ENCODE assay signal across 1 cellular context in genomic region chr10:111077715-111078504, GRCh38.
TF ChIP-seq lines count a peak whose summit lies in the region.

No MANE protein-coding gene starts in this region.

TF ChIP-seq in HepG2, 621 proteins besides CTCF, POLR2A, EP300 and RAD21:
- no peak for TF ChIP-seq NFAT5 (CRISPR knock-in tag; IDR thresholded peaks at IDR 0.05)
- TF ChIP-seq ZBTB8A (CRISPR knock-in tag; IDR thresholded peaks at IDR 0.05; ENCODE audit: borderline replicate concordance, low read depth) = no peak
- TF ChIP-seq RAD51 (IDR thresholded peaks at IDR 0.05; ENCODE audit: borderline replicate concordance) = no peak
- TF ChIP-seq GPBP1L1 (CRISPR knock-in tag; IDR thresholded peaks at IDR 0.05) = no peak
- TF ChIP-seq, protein P1, sequence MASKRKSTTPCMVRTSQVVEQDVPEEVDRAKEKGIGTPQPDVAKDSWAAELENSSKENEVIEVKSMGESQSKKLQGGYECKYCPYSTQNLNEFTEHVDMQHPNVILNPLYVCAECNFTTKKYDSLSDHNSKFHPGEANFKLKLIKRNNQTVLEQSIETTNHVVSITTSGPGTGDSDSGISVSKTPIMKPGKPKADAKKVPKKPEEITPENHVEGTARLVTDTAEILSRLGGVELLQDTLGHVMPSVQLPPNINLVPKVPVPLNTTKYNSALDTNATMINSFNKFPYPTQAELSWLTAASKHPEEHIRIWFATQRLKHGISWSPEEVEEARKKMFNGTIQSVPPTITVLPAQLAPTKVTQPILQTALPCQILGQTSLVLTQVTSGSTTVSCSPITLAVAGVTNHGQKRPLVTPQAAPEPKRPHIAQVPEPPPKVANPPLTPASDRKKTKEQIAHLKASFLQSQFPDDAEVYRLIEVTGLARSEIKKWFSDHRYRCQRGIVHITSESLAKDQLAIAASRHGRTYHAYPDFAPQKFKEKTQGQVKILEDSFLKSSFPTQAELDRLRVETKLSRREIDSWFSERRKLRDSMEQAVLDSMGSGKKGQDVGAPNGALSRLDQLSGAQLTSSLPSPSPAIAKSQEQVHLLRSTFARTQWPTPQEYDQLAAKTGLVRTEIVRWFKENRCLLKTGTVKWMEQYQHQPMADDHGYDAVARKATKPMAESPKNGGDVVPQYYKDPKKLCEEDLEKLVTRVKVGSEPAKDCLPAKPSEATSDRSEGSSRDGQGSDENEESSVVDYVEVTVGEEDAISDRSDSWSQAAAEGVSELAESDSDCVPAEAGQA (IDR thresholded peaks at IDR 0.05; ENCODE audit: low read depth) = no peak
- TF ChIP-seq, protein P1 (CRISPR knock-in tag; IDR thresholded peaks at IDR 0.05; ENCODE audit: borderline replicate concordance) = no peak
- no peak for TF ChIP-seq ZNF704 (CRISPR knock-in tag; IDR thresholded peaks at IDR 0.05; ENCODE audit: borderline replicate concordance)
- no peak for TF ChIP-seq ZNF34 (CRISPR knock-in tag; IDR thresholded peaks at IDR 0.05; ENCODE audit: borderline replicate concordance)
- TF ChIP-seq ZNF839 (CRISPR knock-in tag; IDR thresholded peaks at IDR 0.05; ENCODE audit: borderline replicate concordance) = no peak
- TF ChIP-seq, protein P2, sequence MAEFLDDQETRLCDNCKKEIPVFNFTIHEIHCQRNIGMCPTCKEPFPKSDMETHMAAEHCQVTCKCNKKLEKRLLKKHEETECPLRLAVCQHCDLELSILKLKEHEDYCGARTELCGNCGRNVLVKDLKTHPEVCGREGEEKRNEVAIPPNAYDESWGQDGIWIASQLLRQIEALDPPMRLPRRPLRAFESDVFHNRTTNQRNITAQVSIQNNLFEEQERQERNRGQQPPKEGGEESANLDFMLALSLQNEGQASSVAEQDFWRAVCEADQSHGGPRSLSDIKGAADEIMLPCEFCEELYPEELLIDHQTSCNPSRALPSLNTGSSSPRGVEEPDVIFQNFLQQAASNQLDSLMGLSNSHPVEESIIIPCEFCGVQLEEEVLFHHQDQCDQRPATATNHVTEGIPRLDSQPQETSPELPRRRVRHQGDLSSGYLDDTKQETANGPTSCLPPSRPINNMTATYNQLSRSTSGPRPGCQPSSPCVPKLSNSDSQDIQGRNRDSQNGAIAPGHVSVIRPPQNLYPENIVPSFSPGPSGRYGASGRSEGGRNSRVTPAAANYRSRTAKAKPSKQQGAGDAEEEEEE (CRISPR knock-in tag; IDR thresholded peaks at IDR 0.05; ENCODE audit: borderline replicate concordance) = no peak
- no peak for TF ChIP-seq FOXC1 (CRISPR knock-in tag; IDR thresholded peaks at IDR 0.05; ENCODE audit: borderline replicate concordance)
- no peak for TF ChIP-seq TARDBP (CRISPR knock-in tag; IDR thresholded peaks at IDR 0.05)
- no peak for TF ChIP-seq HDAC1 (CRISPR knock-in tag; IDR thresholded peaks at IDR 0.05)
- no peak for TF ChIP-seq TBP (CRISPR knock-in tag; IDR thresholded peaks at IDR 0.05)
- TF ChIP-seq ZNF230 (CRISPR knock-in tag; IDR thresholded peaks at IDR 0.05) = no peak
- TF ChIP-seq ZNF574 (CRISPR knock-in tag; IDR thresholded peaks at IDR 0.05) = no peak
- no peak for TF ChIP-seq HMG20A (CRISPR knock-in tag; IDR thresholded peaks at IDR 0.05; ENCODE audit: borderline replicate concordance)
- TF ChIP-seq GPN1 (CRISPR knock-in tag; IDR thresholded peaks at IDR 0.05; ENCODE audit: borderline replicate concordance) = no peak
